ENCODE assay signal across 28 cellular contexts in genomic region chr5:17487180-17487512, GRCh38. TPM values are rescaled to one million over a fixed set of nuclear protein-coding genes. Genes with fewer than 3 reads are reported as not detected.
DNase-seq lines count a peak whose midpoint lies in the region; ATAC-seq and TF ChIP-seq lines count a peak whose summit lies in the region.
"Had no signal": no experiment of that assay in that cellular context is flagged by ENCODE, and none has a peak within 500 bp of the region (broad histone marks: within the 10 kb centered on the region; RNA-seq: fewer than 3 reads in every experiment).

No MANE protein-coding gene starts in this region.

- H3K27ac ChIP-seq in endodermal cell (ENCODE audit: low read depth, low read length), result no peak overlapping the region
- H3K27ac ChIP-seq: 22Rv1, BLaER1 had no signal

- no peak overlapping the region for H3K9ac ChIP-seq in endodermal cell (ENCODE audit: extremely low read depth, low read length, poor library complexity, severe bottlenecking)
- H3K9ac ChIP-seq: BLaER1 had no signal

- DNase-seq in NCI-H2171 treated with DMSO at 0.1 percent for 48 hours (lab: John Stamatoyannopoulos, UW), result peak; percentile 6
- no peak for DNase-seq in NCI-H2171 (lab: John Stamatoyannopoulos, UW)
- no peak for DNase-seq in endodermal cell
- DNase-seq in SW480 (ENCODE audit: low spot score), result no peak
- DNase-seq: ACHN; BE2C; C1 segment of cervical spinal cord; CD4-positive, alpha-beta memory T cell; CD4-positive, CD25-positive, alpha-beta regulatory T cell; CD8-positive, alpha-beta memory T cell; COR-L47; DMS 273 treated with DMSO at 0.1 percent for 48 hours; DMS153; DMS53; DMS79; DND-41; EL; GDM1 had no signal

- no peak for TF ChIP-seq CTCF in endodermal cell (conservative IDR thresholded peaks at IDR 0.05)

- no peaks in the 10 kb centered on the region for H3K4me1 ChIP-seq in endodermal cell (ENCODE audit: control insufficient read depth, insufficient read depth, low read length)

- H3K27me3 ChIP-seq in endodermal cell (ENCODE audit: control insufficient read depth, insufficient read depth, low read length, poor library complexity, severe bottlenecking), result no peaks in the 10 kb centered on the region
- H3K27me3 ChIP-seq: BE2C, BLaER1 had no signal

- no peak overlapping the region for H3K4me3 ChIP-seq in endodermal cell (ENCODE audit: low read length)
- H3K4me3 ChIP-seq: BLaER1, GM12878 had no signal

- no peaks in the 10 kb centered on the region for H3K27me3 Mint-ChIP-seq in endodermal cell (ENCODE audit: insufficient read depth)
- H3K27me3 Mint-ChIP-seq: CD4-positive, alpha-beta memory T cell; CD4-positive, CD25-positive, alpha-beta regulatory T cell; CD8-positive, alpha-beta memory T cell had no signal

- H3K9me3 ChIP-seq in endodermal cell (ENCODE audit: control insufficient read depth, low read length), result no peaks in the 10 kb centered on the region
- H3K9me3 ChIP-seq: BE2C had no signal

- no peaks in the 10 kb centered on the region for H3K36me3 ChIP-seq in endodermal cell (ENCODE audit: control insufficient read depth, insufficient read depth, low read length)
- H3K36me3 ChIP-seq: BE2C, BLaER1 had no signal

- peak overlapping the region; percentile 58 for H3K27ac Mint-ChIP-seq in endodermal cell
- H3K27ac Mint-ChIP-seq: CD4-positive, alpha-beta memory T cell; CD4-positive, CD25-positive, alpha-beta regulatory T cell; CD8-positive, alpha-beta memory T cell had no signal

- H3K4me3 Mint-ChIP-seq in endodermal cell, result no peak overlapping the region
- H3K4me3 Mint-ChIP-seq: CD14-positive monocyte; CD4-positive, alpha-beta memory T cell; CD4-positive, CD25-positive, alpha-beta regulatory T cell; CD8-positive, alpha-beta memory T cell had no signal

- WGBS in endodermal cell (ENCODE audit: insufficient coverage in 1 of 2, insufficient read length in 1 of 2), 2 experiments, result 92% methylated on average over 1 of the region's 1 CpG; no CpG with 5 or more reads in 1 of the 2 experiments

- H3K36me3 Mint-ChIP-seq in endodermal cell (ENCODE audit: low read depth), result no peaks in the 10 kb centered on the region
- H3K36me3 Mint-ChIP-seq: CD14-positive monocyte; CD4-positive, alpha-beta memory T cell; CD4-positive, CD25-positive, alpha-beta regulatory T cell; CD8-positive, alpha-beta memory T cell had no signal

- H3K9me3 Mint-ChIP-seq in endodermal cell, result no peaks in the 10 kb centered on the region

- no peaks in the 10 kb centered on the region for H3K4me1 Mint-ChIP-seq in endodermal cell
- H3K4me1 Mint-ChIP-seq: CD4-positive, alpha-beta memory T cell; CD4-positive, CD25-positive, alpha-beta regulatory T cell; CD8-positive, alpha-beta memory T cell had no signal

- ATAC-seq in HG02970 (IDR thresholded peaks at IDR 0.05; ENCODE audit: low FRiP score, unreplicated experiment), result no peak
- ATAC-seq: GM12878 had no signal

RNA-seq across cellular contexts. Expression of gene TAF11L2, which starts 10.9 kb away (rescaled TPM):
- total RNA-seq in endodermal cell, result not detected
- not detected for polyA plus RNA-seq in endodermal cell (2013, experiment 1 of 2)
- polyA plus RNA-seq in endodermal cell (2013, experiment 2 of 2), result not detected
- total RNA-seq: A172; A673; CD4-positive, alpha-beta memory T cell; CD4-positive, CD25-positive, alpha-beta regulatory T cell; CD8-positive, alpha-beta memory T cell; Daoy; G401; GM12878 had no signal
- polyA plus RNA-seq: AG04450; CD14-positive monocyte; CD4-positive, alpha-beta memory T cell; CD4-positive, CD25-positive, alpha-beta regulatory T cell; CD8-positive, alpha-beta memory T cell; GM12878 had no signal

RNA-seq across cellular contexts. Expression of gene TAF11L3, which starts 31.0 kb away (rescaled TPM):
- total RNA-seq in endodermal cell, result not detected
- polyA plus RNA-seq in endodermal cell (2013, experiment 1 of 2), result not detected
- polyA plus RNA-seq in endodermal cell (2013, experiment 2 of 2), result not detected
- total RNA-seq: A172; A673; CD4-positive, alpha-beta memory T cell; CD4-positive, CD25-positive, alpha-beta regulatory T cell; CD8-positive, alpha-beta memory T cell; Daoy; G401; GM12878 had no signal
- polyA plus RNA-seq: AG04450; CD14-positive monocyte; CD4-positive, alpha-beta memory T cell; CD4-positive, CD25-positive, alpha-beta regulatory T cell; CD8-positive, alpha-beta memory T cell; GM12878 had no signal

RNA-seq across cellular contexts. Expression of gene TAF11L4, which starts 34.5 kb away (rescaled TPM):
- not detected for total RNA-seq in endodermal cell
- polyA plus RNA-seq in endodermal cell (2013, experiment 1 of 2), result not detected
- not detected for polyA plus RNA-seq in endodermal cell (2013, experiment 2 of 2)
- total RNA-seq: A172; A673; CD4-positive, alpha-beta memory T cell; CD4-positive, CD25-positive, alpha-beta regulatory T cell; CD8-positive, alpha-beta memory T cell; Daoy; G401; GM12878 had no signal
- polyA plus RNA-seq: AG04450; CD14-positive monocyte; CD4-positive, alpha-beta memory T cell; CD4-positive, CD25-positive, alpha-beta regulatory T cell; CD8-positive, alpha-beta memory T cell; GM12878 had no signal

RNA-seq across cellular contexts. Expression of gene TAF11L5, which starts 37.9 kb away (rescaled TPM):
- not detected for total RNA-seq in endodermal cell
- not detected for polyA plus RNA-seq in endodermal cell (2013, experiment 1 of 2)
- not detected for polyA plus RNA-seq in endodermal cell (2013, experiment 2 of 2)
- total RNA-seq: A172; CD4-positive, alpha-beta memory T cell; CD4-positive, CD25-positive, alpha-beta regulatory T cell; CD8-positive, alpha-beta memory T cell; Daoy; G401; GM12878 had no signal
- polyA plus RNA-seq: AG04450; CD14-positive monocyte; CD4-positive, alpha-beta memory T cell; CD4-positive, CD25-positive, alpha-beta regulatory T cell; CD8-positive, alpha-beta memory T cell; GM12878 had no signal

RNA-seq across cellular contexts. Expression of gene TAF11L6, which starts 41.3 kb away (rescaled TPM):
- not detected for total RNA-seq in endodermal cell
- polyA plus RNA-seq in endodermal cell (2013, experiment 1 of 2), result not detected
- not detected for polyA plus RNA-seq in endodermal cell (2013, experiment 2 of 2)
- total RNA-seq: A172; A673; CD4-positive, alpha-beta memory T cell; CD4-positive, CD25-positive, alpha-beta regulatory T cell; CD8-positive, alpha-beta memory T cell; Daoy; G401; GM12878 had no signal
- polyA plus RNA-seq: AG04450; CD14-positive monocyte; CD4-positive, alpha-beta memory T cell; CD4-positive, CD25-positive, alpha-beta regulatory T cell; CD8-positive, alpha-beta memory T cell; GM12878 had no signal
